ENCODE assay signal across 10 cellular contexts in genomic region chr1:63537940-63538339, GRCh38. TPM values are rescaled to one million over a fixed set of nuclear protein-coding genes. Genes with fewer than 3 reads are reported as not detected.
DNase-seq lines count a peak whose midpoint lies in the region; ATAC-seq and TF ChIP-seq lines count a peak whose summit lies in the region.
"Had no signal": no experiment of that assay in that cellular context is flagged by ENCODE, and none has a peak within 500 bp of the region (broad histone marks: within the 10 kb centered on the region; RNA-seq: fewer than 3 reads in every experiment).

No MANE protein-coding gene starts in this region.

- ATAC-seq in HCT116 (no peak), left lung (no peak), HG03342 (IDR thresholded peaks at IDR 0.05; ENCODE audit: unreplicated experiment) (no peak)
- ATAC-seq: activated naive CD4-positive, alpha-beta T cell treated with anti-CD3 and anti-CD28 coated beads, Interleukin-2, amount 50 U/mL, for 72 hours had no signal

- no peaks in the 10 kb centered on the region for H3K79me2 ChIP-seq in HCT116 (ENCODE audit: insufficient read depth, low read length)

- no peak overlapping the region for H3K4me3 ChIP-seq in HCT116 (replicated peaks in 1 of 2; ENCODE audit: low read depth in 1 of 2, low read length in 2 of 2)
- no peak overlapping the region for H3K4me3 ChIP-seq in adrenal gland
- H3K4me3 ChIP-seq in left lung: no peak overlapping the region

- no peak overlapping the region for H2AFZ ChIP-seq in HCT116 (ENCODE audit: low read depth, low read length, poor library complexity, severe bottlenecking)

- POLR2A ChIA-PET in HCT116 (lab: Charles Lee): interaction anchor here (0.6 kb wide), 1 partner anchor 254 kb away, joined by 3 read pairs; no protein-coding TSS in a partner anchor

- peak; percentile 67 for TF ChIP-seq RAD21 in HCT116 (IDR thresholded peaks at IDR 0.05; ENCODE audit: low read depth)

- TF ChIP-seq CTCF in C4-2B (conservative IDR thresholded peaks at IDR 0.05) (peak; percentile 79), HCT116 (IDR thresholded peaks at IDR 0.05 in 2 of 3, conservative IDR thresholded peaks at IDR 0.05 in 1 of 3; ENCODE audit: borderline replicate concordance in 1 of 3, insufficient read depth in 1 of 3, low read depth in 2 of 3, low read length in 2 of 3) (peak; percentile 15 to 60 (median 56); a peak in 2 of 6 replicates), adrenal gland (IDR thresholded peaks at IDR 0.05) (peak in 5 of 6 experiments; percentile 16 to 53 (median 45)), left lung (IDR thresholded peaks at IDR 0.05) (peak; percentile 7 to 40)

- DNase-seq in HCT116 (ENCODE audit: low read depth, low spot score) (no peak), adrenal gland (no peak), left lung (no peak), NCI-H2196 (lab: John Stamatoyannopoulos, UW; ENCODE audit: unreplicated experiment) (no peak), COLO668 (lab: John Stamatoyannopoulos, UW; ENCODE audit: unreplicated experiment) (no peak)
- no peak for DNase-seq in stimulated activated naive CD4-positive, alpha-beta T cell treated with Interleukin-2 at 50 U/mL for 16 hours (lab: John Stamatoyannopoulos, UW)
- DNase-seq: Right ventricle myocardium superior had no signal

- H3K27ac ChIP-seq in C4-2B (no peak overlapping the region), HCT116 (ENCODE audit: low read depth, low read length) (no peak overlapping the region), adrenal gland (no peak overlapping the region), left lung (no peak overlapping the region)

- H3K36me3 ChIP-seq in HCT116 (ENCODE audit: control insufficient read depth in 1 of 2, insufficient read depth in 2 of 2, low read length in 2 of 2) (peaks cover 0 to 5% of the 10 kb centered on the region in 2 experiments; a peak in 1 of 4 replicates), adrenal gland (replicated peaks in 1 of 2) (no peaks in the 10 kb centered on the region), left lung (no peaks in the 10 kb centered on the region)

- intact Hi-C loops in HCT116 (cut with micrococcal nuclease): loop anchor here (5.0 kb wide), 3 partner anchors 221 to 696 kb away; no protein-coding TSS in a partner anchor
- intact Hi-C loops in adrenal gland (cut with DNase I): no loop called here
- intact Hi-C loops in left lung (cut with DNase I): no loop called here

- H3K27me3 ChIP-seq in HCT116 (ENCODE audit: insufficient read depth, low read length) (no peaks in the 10 kb centered on the region), adrenal gland (no peaks in the 10 kb centered on the region), left lung (no peaks in the 10 kb centered on the region)

- no peaks in the 10 kb centered on the region for H3K9me2 ChIP-seq in HCT116 (ENCODE audit: insufficient read depth)

- H4K20me1 ChIP-seq in HCT116 (ENCODE audit: insufficient read depth): no peaks in the 10 kb centered on the region

- 45 to 68% (median 54%) methylated on average over 1 of the region's 1 CpG for WGBS in adrenal gland, 4 donors

- no TSS peak for BruUV-seq in HCT116 (replicated peaks; lab: Mats Ljungman, UMichigan)

- no peak overlapping the region for H3K9ac ChIP-seq in HCT116 (ENCODE audit: low read length)

- CTCF ChIA-PET in HCT116 (lab: Charles Lee): interaction anchor here (0.6 to 2.6 kb wide), 23 partner anchors 8 to 707 kb away, joined by 3 to 10 read pairs (median 4); partner anchors contain the start of genes EFCAB7 and ITGB3BP

- RAD21 ChIA-PET in HCT116 (lab: Charles Lee; ENCODE audit: low non-redundant PET in 1 of 2, low total read pairs in 2 of 2, uncharacterized antibody in 2 of 2, unreplicated experiment in 2 of 2): interaction anchor here (0.6 to 1.4 kb wide), 3 partner anchors 71 to 696 kb away, joined by 3 to 4 read pairs (median 3); no protein-coding TSS in a partner anchor

- H3K4me2 ChIP-seq in HCT116 (ENCODE audit: low read length): no peak overlapping the region

- no peaks in the 10 kb centered on the region for H3K9me3 ChIP-seq in HCT116 (ENCODE audit: control insufficient read depth in 1 of 2, insufficient read depth in 1 of 2, low read depth in 1 of 2, low read length in 2 of 2)
- no peaks in the 10 kb centered on the region for H3K9me3 ChIP-seq in adrenal gland (replicated peaks in 1 of 3)
- H3K9me3 ChIP-seq in left lung: no peaks in the 10 kb centered on the region

- H3K4me1 ChIP-seq in HCT116 (ENCODE audit: control insufficient read depth in 1 of 2, insufficient read depth in 2 of 2, low read length in 2 of 2) (no peaks in the 10 kb centered on the region), adrenal gland (replicated peaks in 1 of 2) (no peaks in the 10 kb centered on the region), left lung (no peaks in the 10 kb centered on the region)

- no peak for TF ChIP-seq POLR2A in HCT116 (IDR thresholded peaks at IDR 0.05; ENCODE audit: borderline replicate concordance, extremely low read depth, insufficient read depth, insufficient read length)
- no peak for TF ChIP-seq POLR2A in adrenal gland (IDR thresholded peaks at IDR 0.05)

TF ChIP-seq in HCT116, 20 proteins besides CTCF, POLR2A, EP300 and RAD21:
- TF ChIP-seq ELF1 (IDR thresholded peaks at IDR 0.05; ENCODE audit: borderline replicate concordance, low read depth): no peak

RNA-seq across cellular contexts. Expression of gene EFCAB7, which starts 14.6 kb away (rescaled TPM):
- total RNA-seq in HCT116 (2021; ENCODE audit: unreplicated experiment): 6.0 TPM
- 1.7 and 2.4 TPM in 2 replicates for polyA plus RNA-seq in HCT116 (2012)
- 10 to 100 TPM in 2 of 8 donors, 1 to 10 TPM in 6; 2.5 to 16.7 (median 4.9) TPM for total RNA-seq in adrenal gland
- polyA plus RNA-seq in adrenal gland: 10 to 100 TPM in 1 of 3 donors, 1 to 10 TPM in 2; 4.5 to 13.5 (median 7.3) TPM
- total RNA-seq in left lung: 1 to 10 TPM; 6.8 to 8.8 TPM

RNA-seq across cellular contexts. Expression of gene ITGB3BP, which starts 14.9 kb away (rescaled TPM):
- total RNA-seq in HCT116 (2021; ENCODE audit: unreplicated experiment): 50.2 TPM
- polyA plus RNA-seq in HCT116 (2012): 13.1 and 20.9 TPM in 2 replicates
- 10 to 100 TPM in 4 of 8 donors, 1 to 10 TPM in 4; 2.4 to 30.7 (median 13.3) TPM for total RNA-seq in adrenal gland
- 10 to 100 TPM; 27.3 to 50.2 (median 34.5) TPM for polyA plus RNA-seq in adrenal gland
- total RNA-seq in left lung: 10 to 100 TPM; 16.6 to 19.0 TPM

RNA-seq across cellular contexts. Expression of gene PGM1, which starts 55.3 kb away (rescaled TPM):
- total RNA-seq in HCT116 (2021; ENCODE audit: unreplicated experiment) (54.6 TPM), adrenal gland (100 to 1,000 TPM; 103 to 156 (median 136) TPM), left lung (10 to 100 TPM; 46.0 to 65.6 TPM)
- 55.8 and 61.5 TPM in 2 replicates for polyA plus RNA-seq in HCT116 (2012)
- 100 to 1,000 TPM in 1 of 3 donors, 10 to 100 TPM in 2; 11.9 to 109 (median 15.5) TPM for polyA plus RNA-seq in adrenal gland

Comparison
In these comparisons a context has a peak if more than half of its experiments do, and no peak if none do; other contexts are left out.
1. CTCF ChIP-seq: peak in every context shown above with its lines; median percentile 79 in C4-2B; 56 in HCT116; 45 in adrenal gland; 24 in left lung.